In the genomic region with DNA sequence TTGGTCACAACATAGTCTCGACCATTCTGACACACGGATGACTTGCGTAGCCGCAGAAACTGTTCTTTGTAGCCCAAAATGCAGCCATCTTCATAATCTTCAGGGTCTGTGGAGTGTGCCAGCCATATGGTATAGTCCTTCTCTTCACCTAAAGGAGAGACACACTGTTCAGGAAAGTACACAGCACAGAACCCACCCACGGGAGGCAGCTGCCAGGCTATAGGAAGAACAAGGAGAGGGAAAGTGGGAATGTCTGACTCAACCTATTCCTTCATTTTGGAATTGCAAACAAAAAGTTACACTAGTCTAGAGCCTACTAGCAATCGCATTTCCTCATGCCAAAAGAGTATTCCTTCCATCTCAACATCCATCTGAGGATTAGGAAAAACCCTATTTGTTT, we compare ENCODE assay signal across 18 cellular contexts. TPM values are rescaled to one million over a fixed set of nuclear protein-coding genes. Genes with fewer than 3 reads are reported as not detected.
DNase-seq lines count a peak whose midpoint lies in the region; ATAC-seq and TF ChIP-seq lines count a peak whose summit lies in the region.
"Had no signal": no experiment of that assay in that cellular context is flagged by ENCODE, and none has a peak within 500 bp of the region (broad histone marks: within the 10 kb centered on the region; RNA-seq: fewer than 3 reads in every experiment).

No MANE protein-coding gene starts in this region.

- intact Hi-C loops in posterior cingulate gyrus (cut with DNase I), result no loop called here

- peaks cover 78% of the 10 kb centered on the region for H3K36me3 ChIP-seq in WERI-Rb-1
- peaks cover 3 to 90% (median 15%) of the 10 kb centered on the region in 3 donors for H3K36me3 ChIP-seq in tibial nerve

- ATAC-seq in activated T-helper 17 cell treated with anti-CD3 and anti-CD28 coated beads, Interleukin-2, amount 50 U/mL, for 72 hours (replicated peaks), result no peak
- no peak for ATAC-seq in HG02938 (IDR thresholded peaks at IDR 0.05; ENCODE audit: unreplicated experiment)
- ATAC-seq: CD8-positive, alpha-beta T cell had no signal

- H3K27me3 ChIP-seq in WERI-Rb-1 (ENCODE audit: insufficient read depth, low read depth, severe bottlenecking) (no peaks in the 10 kb centered on the region), tibial nerve (no peaks in the 10 kb centered on the region)
- H3K27me3 ChIP-seq: BLaER1 treated with 17β-estradiol and CSF1 and Interleukin-3, amounts not matched to agents 10 nM and 100 nM had no signal

- DNase-seq in WERI-Rb-1, result no peak
- peak; percentile 51 for DNase-seq in inferior parietal cortex (ENCODE audit: extremely low spot score)
- DNase-seq in posterior cingulate gyrus, result peak in 7 of 10 donors; percentile 30 to 93 (median 65)
- DNase-seq in SKM-1 treated with dmso at 0.1 percent for 144 hours (lab: John Stamatoyannopoulos, UW; ENCODE audit: unreplicated experiment), result no peak
- no peak for DNase-seq in tibial nerve (ENCODE audit: low spot score in 2 of 2)
- DNase-seq: 8988T; Calu3; CD8-positive, alpha-beta T cell; DMS79 treated with DMSO at 0.1 percent for 48 hours had no signal

- H3K4me3 Mint-ChIP-seq in activated T-helper 17 cell treated with anti-CD3 and anti-CD28 coated beads, Interleukin-2, amount 50 U/mL, for 72 hours, result no peak overlapping the region
- H3K4me3 Mint-ChIP-seq: B cell; CD8-positive, alpha-beta T cell had no signal

- H3K36me3 Mint-ChIP-seq in activated T-helper 17 cell treated with anti-CD3 and anti-CD28 coated beads, Interleukin-2, amount 50 U/mL, for 72 hours (ENCODE audit: low read depth), result no peaks in the 10 kb centered on the region
- H3K36me3 Mint-ChIP-seq: CD8-positive, alpha-beta T cell had no signal

- H3K27ac Mint-ChIP-seq in activated T-helper 17 cell treated with anti-CD3 and anti-CD28 coated beads, Interleukin-2, amount 50 U/mL, for 72 hours, result no peak overlapping the region
- H3K27ac Mint-ChIP-seq: B cell; CD8-positive, alpha-beta T cell had no signal

- H3K9me3 Mint-ChIP-seq in activated T-helper 17 cell treated with anti-CD3 and anti-CD28 coated beads, Interleukin-2, amount 50 U/mL, for 72 hours, result no peaks in the 10 kb centered on the region
- H3K9me3 Mint-ChIP-seq: CD8-positive, alpha-beta T cell had no signal

- H3K4me1 Mint-ChIP-seq in activated T-helper 17 cell treated with anti-CD3 and anti-CD28 coated beads, Interleukin-2, amount 50 U/mL, for 72 hours, result no peaks in the 10 kb centered on the region
- H3K4me1 Mint-ChIP-seq: B cell had no signal

- TF ChIP-seq EP300 in tibial nerve (IDR thresholded peaks at IDR 0.05), result no peak

- no peak for TF ChIP-seq POLR2A in tibial nerve (IDR thresholded peaks at IDR 0.05)

- 88 to 90% methylated on average over 6 of the region's 6 CpGs for WGBS in tibial nerve, 2 donors

- H3K4me3 ChIP-seq in WERI-Rb-1 (ENCODE audit: low read depth, low read length) (no peak overlapping the region), tibial nerve (no peak overlapping the region)
- H3K4me3 ChIP-seq: BLaER1 treated with 17β-estradiol and CSF1 and Interleukin-3, amounts not matched to agents 10 nM and 100 nM; GM12878; HAP-1 had no signal

- H3K9me3 ChIP-seq in WERI-Rb-1 (ENCODE audit: severe bottlenecking) (no peaks in the 10 kb centered on the region), tibial nerve (no peaks in the 10 kb centered on the region)
- H3K9me3 ChIP-seq: BLaER1 treated with 17β-estradiol and CSF1 and Interleukin-3, amounts not matched to agents 10 nM and 100 nM; HAP-1 had no signal

- no peaks in the 10 kb centered on the region for H3K4me1 ChIP-seq in tibial nerve
- H3K4me1 ChIP-seq: BLaER1 treated with 17β-estradiol and CSF1 and Interleukin-3, amounts not matched to agents 10 nM and 100 nM had no signal

- peaks cover 12% of the 10 kb centered on the region for H3K27me3 Mint-ChIP-seq in activated T-helper 17 cell treated with anti-CD3 and anti-CD28 coated beads, Interleukin-2, amount 50 U/mL, for 72 hours

- TF ChIP-seq CTCF in WERI-Rb-1 (IDR thresholded peaks at IDR 0.05; ENCODE audit: low read depth, low read length), result no peak
- no peak for TF ChIP-seq CTCF in tibial nerve (IDR thresholded peaks at IDR 0.05)

- H3K27ac ChIP-seq in WERI-Rb-1 (peak overlapping the region; percentile 21), tibial nerve (no peak overlapping the region)
- H3K27ac ChIP-seq: BLaER1 treated with 17β-estradiol and CSF1 and Interleukin-3, amounts not matched to agents 10 nM and 100 nM; HL-60 had no signal

RNA-seq across cellular contexts. Expression of gene MYBPHL, which starts 16.2 kb away (rescaled TPM):
- total RNA-seq in activated T-helper 17 cell treated with anti-CD3 and anti-CD28 coated beads, Interleukin-2, amount 50 U/mL, for 72 hours, result not detected
- not detected for total RNA-seq in tibial nerve
- total RNA-seq: A673; B cell; Calu3; CD8-positive, alpha-beta T cell; GM12878; HT1080 had no signal

RNA-seq across cellular contexts. Expression of gene PSRC1, which starts 40.0 kb away (rescaled TPM):
- total RNA-seq in activated T-helper 17 cell treated with anti-CD3 and anti-CD28 coated beads, Interleukin-2, amount 50 U/mL, for 72 hours, result 10 to 100 TPM; 17.5 to 20.3 TPM
- 10 to 100 TPM; 33.0 to 62.0 (median 47.4) TPM for total RNA-seq in tibial nerve
- total RNA-seq: B cell; CD8-positive, alpha-beta T cell had no signal

Comparison
In these comparisons a context has a peak if more than half of its experiments do, and no peak if none do; other contexts are left out.
1. DNase-seq: peak in inferior parietal cortex (single experiment) and posterior cingulate gyrus (7 of 10); none in WERI-Rb-1 (single experiment), SKM-1 treated with dmso at 0.1 percent for 144 hours (single experiment) and tibial nerve (0 of 2).